Comparison of ENCODE assay signal across 9 cellular contexts in the genomic region with DNA sequence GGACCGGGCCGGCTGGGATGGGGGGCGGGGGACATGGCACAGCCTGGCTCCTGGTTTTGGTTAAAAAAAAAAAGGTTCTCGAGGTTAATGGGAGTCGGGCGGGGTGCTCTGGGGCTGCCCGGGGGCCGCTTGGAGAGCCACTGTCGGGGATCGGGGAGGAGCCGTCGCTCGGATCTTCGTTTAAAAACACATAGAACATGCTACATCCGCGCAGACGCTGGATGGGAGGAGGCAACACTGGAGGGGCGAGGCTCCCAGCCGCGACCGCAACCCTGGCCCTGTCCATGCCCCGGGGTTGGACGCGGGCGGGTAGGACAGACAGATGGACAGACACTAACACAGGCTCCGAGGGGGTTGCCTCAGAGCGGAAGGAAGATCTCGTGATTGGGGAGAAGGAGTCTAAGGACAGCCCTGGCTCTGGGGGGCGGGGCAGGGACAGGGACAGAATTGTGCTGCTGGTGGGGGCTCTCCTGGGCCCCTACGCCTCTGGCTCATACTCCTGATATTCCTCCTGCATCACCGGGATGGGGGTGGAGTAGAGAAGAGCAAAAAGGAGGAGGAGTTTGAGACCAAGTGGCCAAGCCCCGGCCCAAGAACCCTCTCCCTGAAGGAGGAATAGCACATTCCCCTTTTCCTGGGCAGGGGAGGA. TPM values are rescaled to one million over a fixed set of nuclear protein-coding genes. Genes with fewer than 3 reads are reported as not detected.
DNase-seq lines count a peak whose midpoint lies in the region; ATAC-seq and TF ChIP-seq lines count a peak whose summit lies in the region.
"Had no signal": no experiment of that assay in that cellular context is flagged by ENCODE, and none has a peak within 500 bp of the region (broad histone marks: within the 10 kb centered on the region; RNA-seq: fewer than 3 reads in every experiment).

No MANE protein-coding gene starts in this region.

- H3K36me3 Mint-ChIP-seq in activated CD8-positive, alpha-beta T cell treated with anti-CD3 and anti-CD28 coated beads for 36 hours (ENCODE audit: low read depth): no peaks in the 10 kb centered on the region

- H3K4me3 ChIP-seq in iPS DF 6.9 (ENCODE audit: low read length) (peak overlapping the region; percentile 8; the same call in 1 of the 2 replicates), testis (peak overlapping the region in 1 of 2 donors; percentile 36)

- POLR2A ChIA-PET in activated CD8-positive, alpha-beta T cell treated with anti-CD3 and anti-CD28 coated beads for 36 hours (lab: Charles Lee): interaction anchor here (1.1 kb wide), 1 partner anchor 25 kb away, joined by 3 read pairs; no protein-coding TSS in a partner anchor
- POLR2A ChIA-PET in RWPE1 (lab: Yijun Ruan, JAX; ENCODE audit: low non-redundant PET): no interaction called here

- H3K27ac Mint-ChIP-seq in activated CD8-positive, alpha-beta T cell treated with anti-CD3 and anti-CD28 coated beads for 36 hours: no peak overlapping the region

- H3K4me1 ChIP-seq in iPS DF 6.9 (ENCODE audit: control insufficient read depth, insufficient read depth, low read length): peaks cover 9% of the 10 kb centered on the region
- peaks cover 29% of the 10 kb centered on the region for H3K4me1 ChIP-seq in testis

- no peak for TF ChIP-seq POLR2A in testis (IDR thresholded peaks at IDR 0.05)

- H3K4me1 Mint-ChIP-seq in activated CD8-positive, alpha-beta T cell treated with anti-CD3 and anti-CD28 coated beads for 36 hours (ENCODE audit: low read depth): peaks cover 19% of the 10 kb centered on the region

- DNase-seq in Right ventricle myocardium inferior (ENCODE audit: missing footprints): peak; percentile 47
- no peak for DNase-seq in cardiac septum (ENCODE audit: low spot score)
- peak; percentile 31 for DNase-seq in activated CD8-positive, alpha-beta T cell treated with anti-CD3 and anti-CD28 coated beads for 36 hours
- no peak for DNase-seq in iPS DF 6.9 (ENCODE audit: low read depth, low spot score)
- DNase-seq in testis: peak; percentile 43
- DNase-seq in central memory CD4-positive, alpha-beta T cell: no peak
- no peak for DNase-seq in dermis blood vessel endothelial cell
- DNase-seq in RWPE1 (ENCODE audit: low spot score): no peak

- TF ChIP-seq CTCF in activated CD8-positive, alpha-beta T cell treated with anti-CD3 and anti-CD28 coated beads for 36 hours (IDR thresholded peaks at IDR 0.05): no peak
- no peak for TF ChIP-seq CTCF in testis (IDR thresholded peaks at IDR 0.05)
- TF ChIP-seq CTCF in RWPE1 (conservative IDR thresholded peaks at IDR 0.05; ENCODE audit: low read depth): no peak

- H3K36me3 ChIP-seq in iPS DF 6.9 (ENCODE audit: control insufficient read depth, insufficient read depth, low read length): no peaks in the 10 kb centered on the region
- H3K36me3 ChIP-seq in testis (ENCODE audit: low read depth, missing control alignments): no peaks in the 10 kb centered on the region

- H3K27me3 Mint-ChIP-seq in activated CD8-positive, alpha-beta T cell treated with anti-CD3 and anti-CD28 coated beads for 36 hours: peaks cover 58% of the 10 kb centered on the region

- no peak for ATAC-seq in Right ventricle myocardium inferior
- ATAC-seq in activated CD8-positive, alpha-beta T cell treated with anti-CD3 and anti-CD28 coated beads for 36 hours: no peak

- H3K4me3 Mint-ChIP-seq in activated CD8-positive, alpha-beta T cell treated with anti-CD3 and anti-CD28 coated beads for 36 hours: peak overlapping the region; percentile 5

- no CpG with 5 or more reads among the region's 32 CpGs for WGBS in iPS DF 6.9 (ENCODE audit: insufficient coverage, insufficient read length)
- WGBS in testis, 2 donors: 1 to 2% methylated on average over 29 to 32 of the region's 32 CpGs

- CTCF ChIA-PET in activated CD8-positive, alpha-beta T cell treated with anti-CD3 and anti-CD28 coated beads for 36 hours (lab: Charles Lee): interaction anchor here (1.0 to 2.2 kb wide), 4 partner anchors 10 to 41 kb away, joined by 3 to 9 read pairs (median 8); a partner anchor contains a TSS
- CTCF ChIA-PET in RWPE1 (lab: Yijun Ruan, JAX): interaction anchor here (0.6 kb wide), 1 partner anchor 331 kb away, joined by 3 read pairs; no protein-coding TSS in a partner anchor

- no peaks in the 10 kb centered on the region for H3K9me3 Mint-ChIP-seq in activated CD8-positive, alpha-beta T cell treated with anti-CD3 and anti-CD28 coated beads for 36 hours

- H3K27me3 ChIP-seq in iPS DF 6.9 (ENCODE audit: control insufficient read depth, insufficient read depth, low read length) (peaks cover 2% of the 10 kb centered on the region; the same call in 1 of the 2 replicates), testis (no peaks in the 10 kb centered on the region)

- no peak overlapping the region for H3K27ac ChIP-seq in iPS DF 6.9 (ENCODE audit: low read length)
- no peak overlapping the region for H3K27ac ChIP-seq in testis
- H3K27ac ChIP-seq in RWPE1: no peak overlapping the region

- no peaks in the 10 kb centered on the region for H3K9me3 ChIP-seq in iPS DF 6.9 (ENCODE audit: control insufficient read depth, insufficient read depth, low read length)
- H3K9me3 ChIP-seq in testis: no peaks in the 10 kb centered on the region

- intact Hi-C loops in Right ventricle myocardium inferior (cut with DNase I): no loop called here
- intact Hi-C loops in cardiac septum (cut with DNase I): no loop called here
- intact Hi-C loops in activated CD8-positive, alpha-beta T cell treated with anti-CD3 and anti-CD28 coated beads for 36 hours (cut with micrococcal nuclease): no loop called here
- intact Hi-C loops in testis (cut with DNase I; ENCODE audit: low total_unique reads): no loop called here

RNA-seq across cellular contexts. Expression of a gene that starts 9.9 kb away (rescaled TPM):
- not detected for total RNA-seq in Right ventricle myocardium inferior
- total RNA-seq in cardiac septum: 0.43 TPM
- under 1 TPM; 0.69 to 0.79 TPM for total RNA-seq in activated CD8-positive, alpha-beta T cell treated with anti-CD3 and anti-CD28 coated beads for 36 hours
- under 1 TPM; 0.31 to 0.74 TPM for total RNA-seq in testis
- polyA plus RNA-seq in testis (ENCODE audit: insufficient read depth, low read depth, low replicate concordance): 0.62 TPM
- 0.84 and 1.4 TPM in 2 replicates for total RNA-seq in dermis blood vessel endothelial cell

RNA-seq across cellular contexts. Expression of a gene that starts 10.0 kb away (rescaled TPM):
- total RNA-seq in Right ventricle myocardium inferior (not detected), cardiac septum (not detected), testis (1 to 10 TPM in 1 of 2 donors, under 1 TPM in 1; 0.99 to 2.4 TPM), dermis blood vessel endothelial cell (not detected in 2 replicates)
- total RNA-seq in activated CD8-positive, alpha-beta T cell treated with anti-CD3 and anti-CD28 coated beads for 36 hours: not detected
- polyA plus RNA-seq in testis (ENCODE audit: insufficient read depth, low read depth, low replicate concordance): 1.0 TPM
- total RNA-seq: dermis microvascular lymphatic vessel endothelial cell had no signal

RNA-seq across cellular contexts. Expression of a gene that starts 10.5 kb away (rescaled TPM):
- 0.41 TPM for total RNA-seq in Right ventricle myocardium inferior
- 0.48 TPM for total RNA-seq in cardiac septum
- 1 to 10 TPM; 1.6 to 2.0 TPM for total RNA-seq in activated CD8-positive, alpha-beta T cell treated with anti-CD3 and anti-CD28 coated beads for 36 hours
- 1 to 10 TPM; 5.7 to 8.4 TPM for total RNA-seq in testis
- polyA plus RNA-seq in testis (ENCODE audit: insufficient read depth, low read depth, low replicate concordance): 2.5 TPM
- 7.7 and 8.7 TPM in 2 replicates for total RNA-seq in dermis blood vessel endothelial cell

RNA-seq across cellular contexts. Expression of a gene that starts 26.8 kb away (rescaled TPM):
- total RNA-seq in Right ventricle myocardium inferior: 30.0 TPM
- 30.2 TPM for total RNA-seq in cardiac septum
- 10 to 100 TPM; 24.6 to 26.3 TPM for total RNA-seq in activated CD8-positive, alpha-beta T cell treated with anti-CD3 and anti-CD28 coated beads for 36 hours
- 10 to 100 TPM; 31.7 to 51.7 TPM for total RNA-seq in testis
- polyA plus RNA-seq in testis (ENCODE audit: insufficient read depth, low read depth, low replicate concordance): 57.0 TPM
- 51.2 and 53.6 TPM in 2 replicates for total RNA-seq in dermis blood vessel endothelial cell

Comparison
In these comparisons a context has a peak if more than half of its experiments do, and no peak if none do; other contexts are left out.
1. DNase-seq: peak in Right ventricle myocardium inferior (single experiment), activated CD8-positive, alpha-beta T cell treated with anti-CD3 and anti-CD28 coated beads for 36 hours (single experiment) and testis (single experiment); none in cardiac septum (single experiment), iPS DF 6.9 (single experiment), central memory CD4-positive, alpha-beta T cell (single experiment), dermis blood vessel endothelial cell (single experiment) and RWPE1 (single experiment).